Comparison of ENCODE assay signal across 9 cellular contexts in genomic region chr2:240819404-240820013, GRCh38. TPM values are rescaled to one million over a fixed set of nuclear protein-coding genes. Genes with fewer than 3 reads are reported as not detected.
DNase-seq lines count a peak whose midpoint lies in the region; ATAC-seq and TF ChIP-seq lines count a peak whose summit lies in the region.
"Had no signal": no experiment of that assay in that cellular context is flagged by ENCODE, and none has a peak within 500 bp of the region (broad histone marks: within the 10 kb centered on the region; RNA-seq: fewer than 3 reads in every experiment).

No MANE protein-coding gene starts in this region.

- no peaks in the 10 kb centered on the region for H3K36me3 ChIP-seq in heart right ventricle
- no peaks in the 10 kb centered on the region for H3K36me3 ChIP-seq in prostate gland

- H3K9me3 ChIP-seq in heart right ventricle (peaks cover 0 to 16% (median 0%) of the 10 kb centered on the region in 11 donors), prostate gland (no peaks in the 10 kb centered on the region)

- no peak overlapping the region for H3K27ac Mint-ChIP-seq in activated CD4-positive, alpha-beta memory T cell treated with anti-CD3 and anti-CD28 coated beads, Interleukin-2, amount 10 ng/mL, durations not matched to agents 7 days and 5 days
- no peak overlapping the region for H3K27ac Mint-ChIP-seq in natural killer cell treated with Interleukin-12 subunit alpha and Interleukin-12 subunit beta and Interleukin-15 and Interleukin-18, amount 100 ng/mL, for 72 hours

- H3K9me3 Mint-ChIP-seq in activated CD4-positive, alpha-beta memory T cell treated with anti-CD3 and anti-CD28 coated beads, Interleukin-2, amount 10 ng/mL, durations not matched to agents 7 days and 5 days: no peaks in the 10 kb centered on the region
- H3K9me3 Mint-ChIP-seq in natural killer cell treated with Interleukin-12 subunit alpha and Interleukin-12 subunit beta and Interleukin-15 and Interleukin-18, amount 100 ng/mL, for 72 hours: no peaks in the 10 kb centered on the region

- ATAC-seq in heart right ventricle (no peak), HG03045 (IDR thresholded peaks at IDR 0.05; ENCODE audit: unreplicated experiment) (no peak)
- ATAC-seq in natural killer cell treated with Interleukin-12 subunit alpha and Interleukin-12 subunit beta and Interleukin-15 and Interleukin-18, amount 100 ng/mL, for 72 hours: no peak
- ATAC-seq: HCT116 had no signal

- no peaks in the 10 kb centered on the region for H3K36me3 Mint-ChIP-seq in activated CD4-positive, alpha-beta memory T cell treated with anti-CD3 and anti-CD28 coated beads, Interleukin-2, amount 10 ng/mL, durations not matched to agents 7 days and 5 days (ENCODE audit: low read depth)
- no peaks in the 10 kb centered on the region for H3K36me3 Mint-ChIP-seq in natural killer cell treated with Interleukin-12 subunit alpha and Interleukin-12 subunit beta and Interleukin-15 and Interleukin-18, amount 100 ng/mL, for 72 hours

- DNase-seq in G401 (ENCODE audit: low spot score): peak; percentile 37
- peak; percentile 54 for DNase-seq in NCI-H1105 treated with DMSO at 0.1 percent for 48 hours (lab: John Stamatoyannopoulos, UW)
- no peak for DNase-seq in heart right ventricle
- no peak for DNase-seq in prostate gland (ENCODE audit: low spot score)
- DNase-seq in activated CD4-positive, alpha-beta memory T cell treated with anti-CD3 and anti-CD28 coated beads, Interleukin-2, amount 10 ng/mL, durations not matched to agents 7 days and 5 days: no peak
- no peak for DNase-seq in natural killer cell treated with Interleukin-12 subunit alpha and Interleukin-12 subunit beta and Interleukin-15 and Interleukin-18, amount 100 ng/mL, for 72 hours (ENCODE audit: low spot score)
- DNase-seq: KG1 had no signal

- H3K4me3 Mint-ChIP-seq in activated CD4-positive, alpha-beta memory T cell treated with anti-CD3 and anti-CD28 coated beads, Interleukin-2, amount 10 ng/mL, durations not matched to agents 7 days and 5 days: no peak overlapping the region
- no peak overlapping the region for H3K4me3 Mint-ChIP-seq in natural killer cell treated with Interleukin-12 subunit alpha and Interleukin-12 subunit beta and Interleukin-15 and Interleukin-18, amount 100 ng/mL, for 72 hours

- peaks cover 50% of the 10 kb centered on the region for H3K27me3 Mint-ChIP-seq in activated CD4-positive, alpha-beta memory T cell treated with anti-CD3 and anti-CD28 coated beads, Interleukin-2, amount 10 ng/mL, durations not matched to agents 7 days and 5 days
- peaks cover 33 to 40% of the 10 kb centered on the region in 2 donors for H3K27me3 Mint-ChIP-seq in natural killer cell treated with Interleukin-12 subunit alpha and Interleukin-12 subunit beta and Interleukin-15 and Interleukin-18, amount 100 ng/mL, for 72 hours

- WGBS in heart right ventricle, 2 donors: 0 to 1% methylated on average over 41 to 61 of the region's 61 CpGs
- WGBS in prostate gland: under 1% methylated on average over 26 of the region's 61 CpGs

- no peak for TF ChIP-seq POLR2A in prostate gland (IDR thresholded peaks at IDR 0.05)

- TF ChIP-seq CTCF in heart right ventricle (IDR thresholded peaks at IDR 0.05) (no peak), prostate gland (IDR thresholded peaks at IDR 0.05) (no peak)

- H3K4me3 ChIP-seq in heart right ventricle: peak overlapping the region in 9 of 10 donors; percentile 16 to 46 (median 34)
- H3K4me3 ChIP-seq in prostate gland: peak overlapping the region; percentile 33 to 55

- in situ Hi-C loops in G401 (cut with HindIII; ENCODE audit: low sequenced_read_pairs): no loop called here

- intact Hi-C loops in heart right ventricle (cut with DNase I): no loop called here
- intact Hi-C loops in prostate gland (cut with DNase I): no loop called here

- CTCF ChIA-PET in activated CD4-positive, alpha-beta memory T cell treated with anti-CD3 and anti-CD28 coated beads, Interleukin-2, amount 10 ng/mL, durations not matched to agents 7 days and 5 days (lab: Charles Lee): no interaction called here

- POLR2A ChIA-PET in activated CD4-positive, alpha-beta memory T cell treated with anti-CD3 and anti-CD28 coated beads, Interleukin-2, amount 10 ng/mL, durations not matched to agents 7 days and 5 days (lab: Charles Lee): no interaction called here

- H3K27ac ChIP-seq in heart right ventricle: no peak overlapping the region
- peak overlapping the region; percentile 33 to 72 for H3K27ac ChIP-seq in prostate gland

- H3K4me1 ChIP-seq in heart right ventricle: peaks cover 0 to 23% (median 19%) of the 10 kb centered on the region in 9 donors
- H3K4me1 ChIP-seq in prostate gland (replicated peaks): no peaks in the 10 kb centered on the region

- H3K4me1 Mint-ChIP-seq in activated CD4-positive, alpha-beta memory T cell treated with anti-CD3 and anti-CD28 coated beads, Interleukin-2, amount 10 ng/mL, durations not matched to agents 7 days and 5 days: peaks cover 8% of the 10 kb centered on the region
- peaks cover 0 to 3% of the 10 kb centered on the region in 2 donors for H3K4me1 Mint-ChIP-seq in natural killer cell treated with Interleukin-12 subunit alpha and Interleukin-12 subunit beta and Interleukin-15 and Interleukin-18, amount 100 ng/mL, for 72 hours (ENCODE audit: low read depth in 2 of 2)

- H3K27me3 ChIP-seq in heart right ventricle: peaks cover 23 to 76% (median 69%) of the 10 kb centered on the region in 7 donors
- H3K27me3 ChIP-seq in prostate gland (replicated peaks; ENCODE audit: insufficient read depth): no peaks in the 10 kb centered on the region

RNA-seq across cellular contexts. Expression of gene KIF1A, which starts 0.5 kb away (rescaled TPM):
- total RNA-seq in G401 (2014; rRNA removed; shearing (Covaris generic)): 15.3 and 24.9 TPM in 2 replicates
- total RNA-seq in heart right ventricle (10 to 100 TPM in 2 of 10 donors, 1 to 10 TPM in 6, under 1 TPM in 2; 0.51 to 21.4 (median 1.6) TPM), prostate gland (10 to 100 TPM; 18.9 to 55.8 TPM)
- polyA plus RNA-seq in heart right ventricle: under 1 TPM; 0.37 to 0.42 TPM
- under 1 TPM; 0.58 to 0.71 TPM for total RNA-seq in activated CD4-positive, alpha-beta memory T cell treated with anti-CD3 and anti-CD28 coated beads, Interleukin-2, amount 10 ng/mL, durations not matched to agents 7 days and 5 days
- total RNA-seq in natural killer cell treated with Interleukin-12 subunit alpha and Interleukin-12 subunit beta and Interleukin-15 and Interleukin-18, amount 100 ng/mL, for 72 hours: under 1 TPM in 1 of 2 donors, not detected in 1; 0.45 TPM

RNA-seq across cellular contexts. Expression of gene AGXT, which starts 49.1 kb away (rescaled TPM):
- total RNA-seq in G401 (2014; rRNA removed; shearing (Covaris generic)): not detected in 2 replicates
- not detected for total RNA-seq in heart right ventricle
- polyA plus RNA-seq in heart right ventricle: under 1 TPM in 1 of 2 donors, not detected in 1; 0.09 TPM
- total RNA-seq in prostate gland: not detected
- not detected for total RNA-seq in activated CD4-positive, alpha-beta memory T cell treated with anti-CD3 and anti-CD28 coated beads, Interleukin-2, amount 10 ng/mL, durations not matched to agents 7 days and 5 days
- total RNA-seq in natural killer cell treated with Interleukin-12 subunit alpha and Interleukin-12 subunit beta and Interleukin-15 and Interleukin-18, amount 100 ng/mL, for 72 hours: not detected

Comparison
In these comparisons a context has a peak if more than half of its experiments do, and no peak if none do; other contexts are left out.
1. DNase-seq: peak in G401 (single experiment) and NCI-H1105 treated with DMSO at 0.1 percent for 48 hours (single experiment); none in heart right ventricle (0 of 2), prostate gland (single experiment), activated CD4-positive, alpha-beta memory T cell treated with anti-CD3 and anti-CD28 coated beads, Interleukin-2, amount 10 ng/mL, durations not matched to agents 7 days and 5 days (single experiment) and natural killer cell treated with Interleukin-12 subunit alpha and Interleukin-12 subunit beta and Interleukin-15 and Interleukin-18, amount 100 ng/mL, for 72 hours (single experiment).
2. H3K27ac ChIP-seq: peak in prostate gland (2 of 2); none in heart right ventricle (0 of 10).